In genomic region chr10:117346574-117346973, GRCh38 we compare ENCODE assay signal across 22 cellular contexts.
"Had no signal": no experiment of that assay in that cellular context is flagged by ENCODE, and none has a peak within 500 bp of the region (broad histone marks: within the 10 kb centered on the region; RNA-seq: fewer than 3 reads in every experiment).

No MANE protein-coding gene starts in this region.

- H3K4me3 Mint-ChIP-seq: activated CD4-positive, alpha-beta T cell treated with anti-CD3 and anti-CD28 coated beads, Interleukin-2, amount 10 ng/mL, durations not matched to agents 24 days and 14 days; activated CD8-positive, alpha-beta T cell treated with anti-CD3 and anti-CD28 coated beads, Interleukin-2, amount 10 ng/mL, durations not matched to agents 7 days and 5 days; activated naive CD8-positive, alpha-beta T cell; stimulated activated memory B cell treated with anti-CD40 and anti-IgM and Interleukin-4, amounts not matched to agents 10 μg/mL and 1 μg/mL and 100 μg/mL, for 72 hours had no signal

- DNase-seq: activated CD4-positive, alpha-beta T cell treated with anti-CD3 and anti-CD28 coated beads, Interleukin-2, amount 10 ng/mL, durations not matched to agents 24 days and 14 days; activated CD4-positive, CD25-positive, alpha-beta regulatory T cell; activated CD8-positive, alpha-beta memory T cell treated with anti-CD3 and anti-CD28 coated beads, Interleukin-2, amount 50 U/mL, for 4 hours; activated CD8-positive, alpha-beta T cell treated with anti-CD3 and anti-CD28 coated beads, Interleukin-2, amount 10 ng/mL, durations not matched to agents 7 days and 5 days; activated effector memory CD4-positive, alpha-beta T cell treated with anti-CD3 and anti-CD28 coated beads, Interleukin-2, amount 50 U/mL, for 16 hours; activated T-cell treated with anti-CD3 and anti-CD28 coated beads, Interleukin-2, amount 50 U/mL, for 48 hours; amniotic stem cell; body of pancreas; caudate nucleus; cortex of kidney; effector CD8-positive, alpha-beta T cell; foreskin keratinocyte; glutamatergic neuron; hypothalamus; left lung; naive thymus-derived CD8-positive, alpha-beta T cell; retina; stimulated activated CD4-positive, alpha-beta T cell treated with anti-CD3 and anti-CD28 coated beads, Interleukin-2, amount 100 ng/mL, for 48 hours had no signal

- FAIRE-seq: keratinocyte had no signal

- H3K36me3 ChIP-seq: left lung, neutrophil had no signal

- ATAC-seq: activated CD8-positive, alpha-beta T cell treated with anti-CD3 and anti-CD28 coated beads, Interleukin-2, amount 10 ng/mL, durations not matched to agents 7 days and 5 days; body of pancreas; foreskin keratinocyte; left lung; naive thymus-derived CD8-positive, alpha-beta T cell; stimulated activated memory B cell treated with anti-CD40 and anti-IgM and Interleukin-4, amounts not matched to agents 10 μg/mL and 1 μg/mL and 100 μg/mL, for 72 hours had no signal

- H3K27ac ChIP-seq: body of pancreas, foreskin keratinocyte, left lung had no signal

- H3K4me3 ChIP-seq: body of pancreas, left lung had no signal

- H3K27ac Mint-ChIP-seq: activated CD4-positive, alpha-beta T cell treated with anti-CD3 and anti-CD28 coated beads, Interleukin-2, amount 10 ng/mL, durations not matched to agents 24 days and 14 days; activated CD8-positive, alpha-beta T cell treated with anti-CD3 and anti-CD28 coated beads, Interleukin-2, amount 10 ng/mL, durations not matched to agents 7 days and 5 days; activated naive CD8-positive, alpha-beta T cell; stimulated activated memory B cell treated with anti-CD40 and anti-IgM and Interleukin-4, amounts not matched to agents 10 μg/mL and 1 μg/mL and 100 μg/mL, for 72 hours had no signal

- H3K27me3 ChIP-seq: body of pancreas, foreskin keratinocyte, left lung, neutrophil had no signal

- H3K9me3 Mint-ChIP-seq: activated CD4-positive, alpha-beta T cell treated with anti-CD3 and anti-CD28 coated beads, Interleukin-2, amount 10 ng/mL, durations not matched to agents 24 days and 14 days; naive thymus-derived CD8-positive, alpha-beta T cell; stimulated activated memory B cell treated with anti-CD40 and anti-IgM and Interleukin-4, amounts not matched to agents 10 μg/mL and 1 μg/mL and 100 μg/mL, for 72 hours had no signal

- H3K4me1 ChIP-seq: foreskin keratinocyte had no signal

- H3K27me3 Mint-ChIP-seq: activated CD4-positive, alpha-beta T cell treated with anti-CD3 and anti-CD28 coated beads, Interleukin-2, amount 10 ng/mL, durations not matched to agents 24 days and 14 days; activated naive CD8-positive, alpha-beta T cell; naive thymus-derived CD8-positive, alpha-beta T cell; stimulated activated memory B cell treated with anti-CD40 and anti-IgM and Interleukin-4, amounts not matched to agents 10 μg/mL and 1 μg/mL and 100 μg/mL, for 72 hours had no signal

- H3K36me3 Mint-ChIP-seq: activated naive CD8-positive, alpha-beta T cell had no signal

- H3K9me3 ChIP-seq: body of pancreas, left lung, neutrophil had no signal
